Comparison of ENCODE assay signal across 1 cellular context in genomic region chr6:150185697-150186096, GRCh38.
TF ChIP-seq lines count a peak whose summit lies in the region.

No MANE protein-coding gene starts in this region.

TF ChIP-seq in K562, 482 proteins besides CTCF, POLR2A, EP300 and RAD21:
- TF ChIP-seq ZNF398 (CRISPR knock-in tag; IDR thresholded peaks at IDR 0.05) (no peak), MED1 (CRISPR knock-in tag; IDR thresholded peaks at IDR 0.05; ENCODE audit: borderline replicate concordance) (no peak), ZNF445 (CRISPR knock-in tag; IDR thresholded peaks at IDR 0.05; ENCODE audit: low read depth) (no peak), CSDE1 (IDR thresholded peaks at IDR 0.05) (no peak), SMARCA4 (IDR thresholded peaks at IDR 0.05) (no peak), ZNF324 (CRISPR knock-in tag; IDR thresholded peaks at IDR 0.05) (no peak), HOXB6 (CRISPR knock-in tag; IDR thresholded peaks at IDR 0.05; ENCODE audit: borderline replicate concordance) (no peak), NELFE (IDR thresholded peaks at IDR 0.05; ENCODE audit: insufficient read depth, insufficient read length) (no peak), BACH1 (tag; IDR thresholded peaks at IDR 0.05) (no peak), NFRKB (IDR thresholded peaks at IDR 0.05; ENCODE audit: low read depth) (no peak), CBX2 (IDR thresholded peaks at IDR 0.05; ENCODE audit: insufficient read depth, low read length, poor library complexity, severe bottlenecking) (no peak), ZNF408 (CRISPR knock-in tag; IDR thresholded peaks at IDR 0.05; ENCODE audit: low read depth) (no peak), BHLHE40 (IDR thresholded peaks at IDR 0.05; ENCODE audit: low read length) (no peak)
- TF ChIP-seq, protein P1, sequence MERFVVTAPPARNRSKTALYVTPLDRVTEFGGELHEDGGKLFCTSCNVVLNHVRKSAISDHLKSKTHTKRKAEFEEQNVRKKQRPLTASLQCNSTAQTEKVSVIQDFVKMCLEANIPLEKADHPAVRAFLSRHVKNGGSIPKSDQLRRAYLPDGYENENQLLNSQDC (CRISPR knock-in tag; IDR thresholded peaks at IDR 0.05) = no peak
